Comparison of ENCODE assay signal across 10 cellular contexts in the genomic region with DNA sequence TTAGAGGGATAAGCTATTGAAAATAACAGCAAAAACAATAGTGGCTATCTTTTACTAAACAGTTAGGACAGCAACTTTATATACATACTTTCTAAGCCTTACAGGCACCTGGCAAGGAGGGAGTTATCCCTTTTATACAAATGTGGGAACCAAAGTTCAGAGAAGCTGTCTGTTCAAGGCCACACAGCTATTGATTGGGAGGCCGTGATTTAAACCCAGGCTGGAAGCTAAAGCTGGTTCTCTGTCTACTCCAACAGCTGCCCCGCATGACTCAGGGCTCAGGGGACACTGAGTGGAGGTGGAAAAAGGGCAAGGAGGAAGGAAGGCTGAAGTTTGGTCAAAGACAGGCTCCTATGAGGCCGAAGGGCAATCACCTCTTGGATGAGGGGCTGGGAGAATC. TPM values are rescaled to one million over a fixed set of nuclear protein-coding genes. Genes with fewer than 3 reads are reported as not detected.
"Had no signal": no experiment of that assay in that cellular context is flagged by ENCODE, and none has a peak within 500 bp of the region (broad histone marks: within the 10 kb centered on the region; RNA-seq: fewer than 3 reads in every experiment).

No MANE protein-coding gene starts in this region.

- H3K9me3 ChIP-seq: HAP-1 had no signal

- DNase-seq: GM23248, GOT3, H7, HFFc6, IMR-90 had no signal

- H3K9me3 Mint-ChIP-seq: HFFc6 had no signal

- H3K4me3 ChIP-seq: GM23248, HAP-1, K562 had no signal

- ATAC-seq: HCT116, K562 had no signal

- H3K27ac ChIP-seq: GM23248, HL-60 had no signal

- H3K36me3 ChIP-seq: HAP-1 had no signal

- H3K4me3 Mint-ChIP-seq: HFFc6 had no signal

- H3K27ac Mint-ChIP-seq: HFFc6 had no signal

- H3K4me1 ChIP-seq: HAP-1 had no signal

- H2AFZ ChIP-seq: GM23248 had no signal

- H3K9ac ChIP-seq: GM23248 had no signal

RNA-seq across cellular contexts. Expression of a gene that starts 26.7 kb away (rescaled TPM):
- total RNA-seq: GM23248, HFFc6, HT1080, IMR-90, K562 had no signal
- polyA plus RNA-seq: GM23248, IMR-90, K562 had no signal
